In genomic region chr2:173955004-173955403, GRCh38 we compare ENCODE assay signal across 19 cellular contexts. TPM values are rescaled to one million over a fixed set of nuclear protein-coding genes. Genes with fewer than 3 reads are reported as not detected.
DNase-seq lines count a peak whose midpoint lies in the region; ATAC-seq, FAIRE-seq and TF ChIP-seq lines count a peak whose summit lies in the region.
"Had no signal": no experiment of that assay in that cellular context is flagged by ENCODE, and none has a peak within 500 bp of the region (broad histone marks: within the 10 kb centered on the region; RNA-seq: fewer than 3 reads in every experiment).

No MANE protein-coding gene starts in this region.

- TF ChIP-seq RAD21 in H1 (IDR thresholded peaks at IDR 0.05 in 1 of 2, conservative IDR thresholded peaks at IDR 0.05 in 1 of 2; ENCODE audit: low read depth in 2 of 2, low read length in 2 of 2), result peak; percentile 25 to 31; a peak in 3 of 4 replicates

- H2AFZ ChIP-seq in H1 (ENCODE audit: low read length), result no peak overlapping the region

- peaks cover 96% of the 10 kb centered on the region for H3K4me1 Mint-ChIP-seq in activated naive CD8-positive, alpha-beta T cell (ENCODE audit: low read depth)
- H3K4me1 Mint-ChIP-seq in activated naive CD8-positive, alpha-beta T cell treated with anti-CD3 and anti-CD28 coated beads, Interleukin-2, amount 50 U/mL, for 24 hours, result peaks cover 96% of the 10 kb centered on the region
- peaks cover 11% of the 10 kb centered on the region for H3K4me1 Mint-ChIP-seq in endothelial cell (ENCODE audit: unreplicated experiment)

- no peak overlapping the region for H2BK20ac ChIP-seq in H1 (ENCODE audit: low read length)

- H2BK15ac ChIP-seq in H1 (ENCODE audit: low read length), result no peak overlapping the region

- CTCF ChIA-PET in H1 (lab: Charles Lee; ENCODE audit: partially characterized antibody), result interaction anchor here (1.0 to 1.7 kb wide), 4 partner anchors 22 to 205 kb away, joined by 3 to 5 read pairs (median 3); no protein-coding TSS in a partner anchor

- no peak overlapping the region; the same call in 1 of the 2 replicates for H4K8ac ChIP-seq in H1 (ENCODE audit: extremely low read depth, insufficient read depth, low read length)

- no peak for DNase-seq in activated naive CD8-positive, alpha-beta T cell treated with anti-CD3 and anti-CD28 coated beads, Interleukin-2, amount 50 U/mL, for 24 hours
- DNase-seq in NOMO-1 treated with dmso at 0.1 percent for 144 hours (lab: John Stamatoyannopoulos, UW; ENCODE audit: unreplicated experiment) (peak; percentile 5), H1 (ENCODE audit: low read depth in 1 of 2, low spot score in 2 of 2) (no peak), upper lobe of right lung (no peak), frontal cortex (ENCODE audit: low spot score in 2 of 2) (no peak), endothelial cell (ENCODE audit: low spot score) (no peak)
- DNase-seq: activated T-cell treated with anti-CD3 and anti-CD28 coated beads, Interleukin-2, amount 50 U/mL, for 1 hour; GDM1; naive B cell; NCI-H2107; NCI-H69; stimulated activated naive CD8-positive, alpha-beta T cell treated with anti-CD3 and anti-CD28 coated beads, Interleukin-15, Interleukin-2, amounts not matched to agents 100 U/mL and 50 U/mL, for 24 hours had no signal

- H3K27me3 Mint-ChIP-seq in activated naive CD8-positive, alpha-beta T cell, result no peaks in the 10 kb centered on the region
- no peaks in the 10 kb centered on the region for H3K27me3 Mint-ChIP-seq in activated naive CD8-positive, alpha-beta T cell treated with anti-CD3 and anti-CD28 coated beads, Interleukin-2, amount 50 U/mL, for 24 hours
- no peaks in the 10 kb centered on the region for H3K27me3 Mint-ChIP-seq in endothelial cell (ENCODE audit: unreplicated experiment)
- H3K27me3 Mint-ChIP-seq: naive B cell had no signal

- H3K4me1 ChIP-seq in H1 (replicated peaks in 1 of 4; ENCODE audit: control insufficient read depth in 3 of 4, insufficient read depth in 4 of 4, low read length in 3 of 4) (0 out of 7 replicates have a peak, but pooled peaks cover 0 to 3% (median 0%) of the 10 kb centered on the region in 4 experiments), upper lobe of right lung (peaks cover 85% of the 10 kb centered on the region)

- no peak overlapping the region for H2AK5ac ChIP-seq in H1 (ENCODE audit: low read depth, low read length)

- H3K4me2 ChIP-seq in H1 (ENCODE audit: insufficient read depth in 1 of 2, low read depth in 2 of 2, low read length in 2 of 2), result no peak overlapping the region

- H3K27ac Mint-ChIP-seq in activated naive CD8-positive, alpha-beta T cell, result no peak overlapping the region
- H3K27ac Mint-ChIP-seq in activated naive CD8-positive, alpha-beta T cell treated with anti-CD3 and anti-CD28 coated beads, Interleukin-2, amount 50 U/mL, for 24 hours, result no peak overlapping the region
- no peak overlapping the region for H3K27ac Mint-ChIP-seq in endothelial cell (ENCODE audit: unreplicated experiment)

- H2BK12ac ChIP-seq in H1 (ENCODE audit: low read depth, low read length), result no peak overlapping the region

- H4K20me1 ChIP-seq in H1 (replicated peaks in 1 of 2; ENCODE audit: control insufficient read depth in 1 of 2, insufficient read depth in 2 of 2, low read length in 2 of 2), result peaks cover 6 to 12% of the 10 kb centered on the region in 2 experiments

- 95% methylated on average over 4 of the region's 4 CpGs; no CpG with 5 or more reads in 1 of the 2 experiments for WGBS in H1 (ENCODE audit: extremely low coverage in 1 of 2, insufficient coverage in 1 of 2, insufficient read length in 1 of 2, insufficient replicate concordance in 2 of 2, low coverage in 1 of 2, low lambda C conversion rate in 2 of 2, missing lambda C conversion rate in 1 of 2), 2 experiments

- H3K9ac ChIP-seq in H1 (replicated peaks in 1 of 4; ENCODE audit: extremely low read depth in 1 of 4, low read depth in 3 of 4, low read length in 3 of 4), result no peak overlapping the region

- no peak overlapping the region for H2BK5ac ChIP-seq in H1 (ENCODE audit: low read depth, low read length)

- H3K36me3 ChIP-seq in H1 (ENCODE audit: control insufficient read depth in 2 of 4, insufficient read depth in 4 of 4, low read length in 3 of 4), result peaks cover 6 to 45% (median 29%) of the 10 kb centered on the region in 4 experiments
- peaks cover 35% of the 10 kb centered on the region for H3K36me3 ChIP-seq in upper lobe of right lung
- H3K36me3 ChIP-seq: prostate gland had no signal

- H3K4ac ChIP-seq in H1 (replicated peaks; ENCODE audit: insufficient read length, low read depth, low read length), result no peak overlapping the region

- no peak for FAIRE-seq in H1 (lab: Jason Lieb, UNC)
- no peak for FAIRE-seq in frontal cortex (lab: Jason Lieb, UNC)
- FAIRE-seq: endometrium, GM18507 had no signal

- H3K27me3 ChIP-seq in H1 (replicated peaks in 1 of 4; ENCODE audit: control insufficient read depth in 3 of 4, extremely low read depth in 1 of 4, insufficient read depth in 3 of 4, low read length in 3 of 4) (no peaks in the 10 kb centered on the region), upper lobe of right lung (no peaks in the 10 kb centered on the region)

- H3K9me3 Mint-ChIP-seq in activated naive CD8-positive, alpha-beta T cell (ENCODE audit: low read depth), result no peaks in the 10 kb centered on the region
- H3K9me3 Mint-ChIP-seq in activated naive CD8-positive, alpha-beta T cell treated with anti-CD3 and anti-CD28 coated beads, Interleukin-2, amount 50 U/mL, for 24 hours, result no peaks in the 10 kb centered on the region
- no peaks in the 10 kb centered on the region for H3K9me3 Mint-ChIP-seq in endothelial cell (ENCODE audit: unreplicated experiment)
- H3K9me3 Mint-ChIP-seq: naive B cell had no signal

- POLR2A ChIA-PET in H1 (lab: Charles Lee; ENCODE audit: partially characterized antibody), result interaction anchor here (1.2 kb wide), 1 partner anchor 24 kb away, joined by 5 read pairs; no protein-coding TSS in a partner anchor

- peaks cover 37 to 100% of the 10 kb centered on the region in 2 experiments for H3K79me2 ChIP-seq in H1 (ENCODE audit: control insufficient read depth in 1 of 2, insufficient read depth in 2 of 2, low read length in 2 of 2)

- H3K9me3 ChIP-seq in H1 (ENCODE audit: insufficient read depth in 2 of 2, low read depth in 1 of 2, low read length in 1 of 2), result peaks cover 0 to 2% of the 10 kb centered on the region in 2 experiments; a peak in 1 of 4 replicates
- H3K9me3 ChIP-seq in upper lobe of right lung, result no peaks in the 10 kb centered on the region
- H3K9me3 ChIP-seq: prostate gland had no signal

- peak overlapping the region; percentile 44 for H3K4me3 Mint-ChIP-seq in activated naive CD8-positive, alpha-beta T cell
- H3K4me3 Mint-ChIP-seq in activated naive CD8-positive, alpha-beta T cell treated with anti-CD3 and anti-CD28 coated beads, Interleukin-2, amount 50 U/mL, for 24 hours, result no peak overlapping the region
- no peak overlapping the region for H3K4me3 Mint-ChIP-seq in endothelial cell (ENCODE audit: unreplicated experiment)

- intact Hi-C loops in upper lobe of right lung (cut with DNase I), result no loop called here

- peak in 2 of 3 experiments; percentile 5 to 20; a peak in 2 of 4 replicates for TF ChIP-seq CTCF in H1 (IDR thresholded peaks at IDR 0.05; ENCODE audit: control extremely low read depth in 1 of 3, insufficient read depth in 1 of 3, low read depth in 1 of 3, low read length in 3 of 3)
- no peak for TF ChIP-seq CTCF in upper lobe of right lung (IDR thresholded peaks at IDR 0.05)
- no peak for TF ChIP-seq CTCF in endothelial cell (IDR thresholded peaks at IDR 0.05; ENCODE audit: unreplicated experiment)

- H4K91ac ChIP-seq in H1 (replicated peaks; ENCODE audit: insufficient read length, low read length), result no peak overlapping the region

- no peak overlapping the region for H3K14ac ChIP-seq in H1 (ENCODE audit: insufficient read length)

- no peak for TF ChIP-seq EP300 in H1 (IDR thresholded peaks at IDR 0.05; ENCODE audit: borderline replicate concordance in 1 of 2, low read depth in 2 of 2, low read length in 2 of 2)

- TF ChIP-seq POLR2A in H1 (IDR thresholded peaks at IDR 0.05; ENCODE audit: control extremely low read depth in 1 of 2, low read depth in 2 of 2, low read length in 2 of 2), result no peak

- no peak for ATAC-seq in activated naive CD8-positive, alpha-beta T cell treated with anti-CD3 and anti-CD28 coated beads, Interleukin-2, amount 50 U/mL, for 24 hours
- peak; percentile 44 for ATAC-seq in upper lobe of right lung
- ATAC-seq in GM21381 (IDR thresholded peaks at IDR 0.05; ENCODE audit: unreplicated experiment), result no peak
- ATAC-seq: Right ventricle myocardium inferior; stimulated activated naive CD8-positive, alpha-beta T cell treated with anti-CD3 and anti-CD28 coated beads, Interleukin-15, Interleukin-2, amounts not matched to agents 100 U/mL and 50 U/mL, for 24 hours had no signal

- H3K4me3 ChIP-seq in H1 (ENCODE audit: extremely low read depth in 1 of 4, insufficient read depth in 2 of 4, low read depth in 3 of 4, low read length in 4 of 4) (no peak overlapping the region), upper lobe of right lung (no peak overlapping the region)
- H3K4me3 ChIP-seq: lung, prostate gland had no signal

- H3K23ac ChIP-seq in H1 (ENCODE audit: insufficient read length), result no peak overlapping the region

- H3K79me1 ChIP-seq in H1 (ENCODE audit: low read depth, low read length), result no peaks in the 10 kb centered on the region; the same call in 1 of the 2 replicates

- peaks cover 20% of the 10 kb centered on the region for H3K36me3 Mint-ChIP-seq in activated naive CD8-positive, alpha-beta T cell
- H3K36me3 Mint-ChIP-seq in activated naive CD8-positive, alpha-beta T cell treated with anti-CD3 and anti-CD28 coated beads, Interleukin-2, amount 50 U/mL, for 24 hours (ENCODE audit: low read depth), result peaks cover 83% of the 10 kb centered on the region
- peaks cover 31% of the 10 kb centered on the region for H3K36me3 Mint-ChIP-seq in endothelial cell (ENCODE audit: low read depth, unreplicated experiment)

- no peak overlapping the region for H3K18ac ChIP-seq in H1 (ENCODE audit: extremely low read depth, low read length)

- no peak overlapping the region for H3K56ac ChIP-seq in H1 (replicated peaks; ENCODE audit: insufficient read length, low read depth, low read length)

- no peak overlapping the region for H4K5ac ChIP-seq in H1 (ENCODE audit: insufficient read length, low read depth, low read length)

- H2BK120ac ChIP-seq in H1 (replicated peaks; ENCODE audit: low read depth, low read length), result no peak overlapping the region

- H3K23me2 ChIP-seq in H1 (ENCODE audit: low read depth, low read length), result no peaks in the 10 kb centered on the region

- no peak overlapping the region for H3K27ac ChIP-seq in H1 (ENCODE audit: low read depth, low read length)
- no peak overlapping the region for H3K27ac ChIP-seq in upper lobe of right lung
- H3K27ac ChIP-seq: prostate gland had no signal

RNA-seq across cellular contexts. Expression of gene SP3, which starts 10.2 kb away (rescaled TPM):
- 85.1 and 92.1 TPM in 2 replicates for total RNA-seq in H1 (2021; fragmentation: NEBNext Ultra II Directional; extraction: Animal tissue kit (Norgen Biotek cat#: 25700))
- 20.2 and 31.0 TPM in 2 replicates for polyA plus RNA-seq in H1 (2011; rRNA removed)
- polyA plus RNA-seq in H1 (2011; cell fraction: cytosol; rRNA removed), result 29.7 TPM
- polyA plus RNA-seq in H1 (2011; cell fraction: nucleus; rRNA removed), result 35.4 TPM
- polyA plus RNA-seq in H1 (2012, experiment 1 of 2), result 31.0 to 46.1 TPM (median 39.0 TPM) in 4 replicates
- 2.5 TPM for polyA plus RNA-seq in H1 (2012, experiment 2 of 2)
- polyA plus RNA-seq in H1 (2013, experiment 1 of 2), result 28.3 TPM
- polyA plus RNA-seq in H1 (2013, experiment 2 of 2), result 28.7 TPM
- polyA minus RNA-seq in H1 (2011; rRNA and poly(A)+ RNA removed), result 119 and 166 TPM in 2 replicates
- 54.6 TPM for polyA minus RNA-seq in H1 (2011; cell fraction: cytosol; rRNA and poly(A)+ RNA removed)
- polyA minus RNA-seq in H1 (2011; cell fraction: nucleus; rRNA and poly(A)+ RNA removed), result 158 TPM
- total RNA-seq in upper lobe of right lung (77.4 TPM), frontal cortex (159 TPM), endothelial cell (ENCODE audit: unreplicated experiment) (76.2 TPM)

Comparison
In these comparisons a context has a peak if more than half of its experiments do, and no peak if none do; other contexts are left out.
1. CTCF ChIP-seq: peak in H1 (2 of 3); none in upper lobe of right lung (single experiment) and endothelial cell (single experiment).